ENCODE assay signal across 4 cellular contexts in genomic region chrX:102971536-102971935, GRCh38. TPM values are rescaled to one million over a fixed set of nuclear protein-coding genes. Genes with fewer than 3 reads are reported as not detected.
"Had no signal": no experiment of that assay in that cellular context is flagged by ENCODE, and none has a peak within 500 bp of the region (broad histone marks: within the 10 kb centered on the region; RNA-seq: fewer than 3 reads in every experiment).

No MANE protein-coding gene starts in this region.

RNA-seq across cellular contexts. Expression of gene RAB40AL, which starts 34.5 kb away (rescaled TPM):
- total RNA-seq: Right ventricle myocardium inferior, Right ventricle myocardium superior, RPMI7951, SK-MEL-5 had no signal
